Comparison of ENCODE assay signal across 1 cellular context in the genomic region with DNA sequence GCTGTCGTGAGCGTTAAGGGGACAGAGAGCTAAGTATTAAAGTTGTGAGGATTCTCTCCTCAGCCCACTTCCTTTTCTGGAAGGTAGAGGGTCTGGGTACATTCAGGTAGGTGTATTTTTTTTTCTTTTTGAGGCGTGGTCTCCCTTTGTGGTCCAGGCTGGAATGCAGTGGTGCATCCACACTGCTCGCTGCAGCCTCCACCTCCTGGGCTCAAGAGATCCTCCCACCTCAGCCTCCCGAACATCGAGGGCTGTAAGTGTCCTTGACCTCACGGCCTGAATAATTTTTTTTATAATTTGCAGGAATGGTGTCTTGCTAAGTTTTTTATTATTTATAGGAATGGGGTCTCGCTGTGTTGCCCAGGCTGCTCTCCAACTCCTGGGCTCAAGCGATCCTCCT.
TF ChIP-seq lines count a peak whose summit lies in the region.

No MANE protein-coding gene starts in this region.

TF ChIP-seq in H1, 55 proteins besides CTCF, POLR2A, EP300 and RAD21:
- TF ChIP-seq CEBPB (IDR thresholded peaks at IDR 0.05; ENCODE audit: low read depth, low read length) (no peak), TBP (IDR thresholded peaks at IDR 0.05; ENCODE audit: low read depth, low read length) (no peak), SIX5 (IDR thresholded peaks at IDR 0.05; ENCODE audit: low read depth, low read length) (no peak), BRCA1 (IDR thresholded peaks at IDR 0.05; ENCODE audit: low read depth, low read length) (no peak), CREB1 (IDR thresholded peaks at IDR 0.05) (no peak), TEAD4 (IDR thresholded peaks at IDR 0.05; ENCODE audit: low read depth, low read length) (no peak), SRF (IDR thresholded peaks at IDR 0.05; ENCODE audit: low read depth, low read length) (no peak), POLR2AphosphoS5 (IDR thresholded peaks at IDR 0.05; ENCODE audit: low read depth, low read length) (0 out of 2 replicates have a peak, but pooled peaks have one; percentile 25)
